In the genomic region with DNA sequence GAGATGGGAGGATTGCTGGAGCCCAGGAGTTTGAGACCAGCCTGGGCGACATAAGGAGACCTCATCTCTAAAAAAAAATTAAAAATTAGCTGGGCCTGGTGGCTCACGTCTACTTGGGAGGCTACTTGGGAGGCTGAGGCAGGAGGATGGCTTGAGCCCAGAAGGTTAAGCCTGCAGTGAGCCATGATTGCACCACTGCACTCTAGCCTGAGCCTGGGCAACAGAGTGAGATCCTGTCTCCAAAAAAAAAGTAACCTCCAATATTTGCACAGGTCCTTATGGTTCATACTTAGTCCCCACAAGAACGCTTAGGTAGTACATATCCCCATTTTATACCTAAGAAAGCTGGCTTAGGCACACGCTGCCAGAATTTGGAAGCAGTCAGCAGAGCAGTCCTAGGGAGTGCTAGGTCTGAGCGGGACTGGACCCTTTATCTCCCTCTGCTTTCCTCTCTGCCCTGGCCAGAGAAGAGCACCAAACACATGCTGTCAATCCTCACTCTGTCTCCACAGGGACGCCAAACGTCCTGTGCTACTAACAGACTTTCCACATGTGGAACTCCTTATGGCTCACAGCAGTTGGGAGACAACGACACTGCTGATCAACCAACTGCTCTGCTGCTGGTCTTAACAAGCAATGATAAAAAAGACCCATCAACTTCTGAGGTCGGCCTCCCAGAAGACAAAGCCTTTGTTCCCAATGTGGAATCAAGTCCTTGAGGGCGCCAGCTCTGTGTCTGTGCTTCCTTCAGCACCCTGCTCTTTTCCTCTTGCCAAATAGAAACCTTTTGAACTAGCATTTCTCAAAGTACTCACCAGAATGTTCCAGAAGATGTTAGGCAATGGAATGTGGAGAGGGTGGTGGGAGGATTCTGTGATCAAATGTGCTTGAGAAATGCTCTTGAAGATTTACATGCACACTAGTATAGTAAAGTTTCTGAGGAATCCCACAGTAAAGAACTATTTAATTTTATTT, we compare ENCODE assay signal across 19 cellular contexts.
DNase-seq lines count a peak whose midpoint lies in the region; ATAC-seq and TF ChIP-seq lines count a peak whose summit lies in the region.
"Had no signal": no experiment of that assay in that cellular context is flagged by ENCODE, and none has a peak within 500 bp of the region (broad histone marks: within the 10 kb centered on the region; RNA-seq: fewer than 3 reads in every experiment).

No MANE protein-coding gene starts in this region.

- CTCF ChIA-PET in CD8-positive, alpha-beta T cell (lab: Charles Lee): no interaction called here

- H3K9me3 ChIP-seq in spleen: peaks cover 0 to 14% (median 7%) of the 10 kb centered on the region in 8 donors
- H3K9me3 ChIP-seq in CD8-positive, alpha-beta T cell (ENCODE audit: low read length): no peaks in the 10 kb centered on the region

- DNase-seq in GM23338 (ENCODE audit: low spot score): no peak
- DNase-seq in left ventricle myocardium superior: peak; percentile 39
- no peak for DNase-seq in spleen
- no peak for DNase-seq in CD8-positive, alpha-beta T cell
- DNase-seq in pons (ENCODE audit: low spot score): no peak
- no peak for DNase-seq in GM13977 (ENCODE audit: low spot score)
- DNase-seq in NCI-H2171 treated with DMSO at 0.1 percent for 48 hours (lab: John Stamatoyannopoulos, UW): no peak
- DNase-seq: activated CD4-positive, CD25-positive, alpha-beta regulatory T cell treated with anti-CD3 and anti-CD28 coated beads, Interleukin-2, amount 50 U/mL, for 72 hours; activated naive CD4-positive, alpha-beta T cell treated with anti-CD3 and anti-CD28 coated beads for 36 hours; activated T-cell treated with anti-CD3 and anti-CD28 coated beads, Interleukin-2, amount 50 U/mL, for 24 hours; aorta; CD8-positive, alpha-beta memory T cell; central memory CD4-positive, alpha-beta T cell; DMS79; HCEC 1CT; NCI-H1417 treated with DMSO at 0.1 percent for 48 hours; NCI-H526 treated with DMSO at 0.1 percent for 48 hours; stimulated activated CD4-positive, alpha-beta T cell treated with anti-CD3 and anti-CD28 coated beads, Interleukin-15, amount 100 ng/mL, for 24 hours had no signal

- WGBS in spleen, 5 donors: 77 to 91% (median 83%) methylated on average over 9 to 10 of the region's 10 CpGs

- H3K79me2 ChIP-seq in GM23338 (replicated peaks; ENCODE audit: insufficient read depth): no peaks in the 10 kb centered on the region

- no peak overlapping the region for H3K27ac ChIP-seq in GM23338 (ENCODE audit: low read depth)
- H3K27ac ChIP-seq in spleen: peak overlapping the region in 7 of 8 donors; percentile 29 to 63 (median 42)
- H3K27ac ChIP-seq in CD8-positive, alpha-beta T cell (ENCODE audit: low read depth, low read length): no peak overlapping the region

- H3K27me3 Mint-ChIP-seq in GM23338 (ENCODE audit: insufficient read depth, low read depth, poor library complexity): peaks cover 1% of the 10 kb centered on the region
- no peaks in the 10 kb centered on the region for H3K27me3 Mint-ChIP-seq in dendritic cell treated with granulocyte-macrophage colony-stimulating factor and Interleukin-4, amounts not matched to agents 40 ng/mL and 50 ng/mL, for 4 days
- peaks cover 2% of the 10 kb centered on the region for H3K27me3 Mint-ChIP-seq in CD8-positive, alpha-beta T cell (ENCODE audit: low read depth)

- no peak overlapping the region for H3K27ac Mint-ChIP-seq in GM23338
- H3K27ac Mint-ChIP-seq in dendritic cell treated with granulocyte-macrophage colony-stimulating factor and Interleukin-4, amounts not matched to agents 40 ng/mL and 50 ng/mL, for 4 days: peak overlapping the region; percentile 84
- no peak overlapping the region for H3K27ac Mint-ChIP-seq in CD8-positive, alpha-beta T cell
- H3K27ac Mint-ChIP-seq: activated naive CD4-positive, alpha-beta T cell treated with anti-CD3 and anti-CD28 coated beads for 36 hours; activated T-cell treated with anti-CD3 and anti-CD28 coated beads, Interleukin-2, amount 50 U/mL, for 24 hours had no signal

- no peak for TF ChIP-seq POLR2A in spleen (IDR thresholded peaks at IDR 0.05)

- H3K9me2 ChIP-seq in GM23338 (ENCODE audit: insufficient read depth): no peaks in the 10 kb centered on the region

- POLR2A ChIA-PET in CD8-positive, alpha-beta T cell (lab: Charles Lee): no interaction called here

- no peaks in the 10 kb centered on the region for H3F3A ChIP-seq in GM23338 (replicated peaks; ENCODE audit: low read depth)

- H3K4me3 Mint-ChIP-seq in GM23338: no peak overlapping the region
- H3K4me3 Mint-ChIP-seq in dendritic cell treated with granulocyte-macrophage colony-stimulating factor and Interleukin-4, amounts not matched to agents 40 ng/mL and 50 ng/mL, for 4 days: no peak overlapping the region
- no peak overlapping the region for H3K4me3 Mint-ChIP-seq in CD8-positive, alpha-beta T cell
- H3K4me3 Mint-ChIP-seq: activated naive CD4-positive, alpha-beta T cell treated with anti-CD3 and anti-CD28 coated beads for 36 hours; activated T-cell treated with anti-CD3 and anti-CD28 coated beads, Interleukin-2, amount 50 U/mL, for 24 hours had no signal

- no peak for TF ChIP-seq CTCF in GM23338 (conservative IDR thresholded peaks at IDR 0.05; ENCODE audit: low read depth in 2 of 2)
- TF ChIP-seq CTCF in spleen (IDR thresholded peaks at IDR 0.05 in 8 of 11, conservative IDR thresholded peaks at IDR 0.05 in 3 of 11): no peak
- TF ChIP-seq CTCF in CD8-positive, alpha-beta T cell (IDR thresholded peaks at IDR 0.05): no peak
- no peak for TF ChIP-seq CTCF in GM13977 (IDR thresholded peaks at IDR 0.05; ENCODE audit: extremely low read depth, insufficient read depth, missing control alignments)

- H3K4me3 ChIP-seq in GM23338 (no peak overlapping the region), spleen (no peak overlapping the region)
- H3K4me3 ChIP-seq in CD8-positive, alpha-beta T cell (ENCODE audit: low read depth, low read length): no peak overlapping the region

- no peaks in the 10 kb centered on the region for H4K20me1 ChIP-seq in GM23338 (replicated peaks; ENCODE audit: insufficient read depth)

- H3K4me1 ChIP-seq in GM23338 (ENCODE audit: insufficient read depth) (peaks cover 3% of the 10 kb centered on the region; the same call in 1 of the 2 replicates), spleen (peaks cover 12 to 48% (median 22%) of the 10 kb centered on the region in 6 donors)
- H3K4me1 ChIP-seq in CD8-positive, alpha-beta T cell (ENCODE audit: insufficient read depth, low read length): no peaks in the 10 kb centered on the region

- peaks cover 6% of the 10 kb centered on the region; the same call in 2 of the 3 replicates for H3K36me3 Mint-ChIP-seq in GM23338 (ENCODE audit: low read depth)
- no peaks in the 10 kb centered on the region for H3K36me3 Mint-ChIP-seq in dendritic cell treated with granulocyte-macrophage colony-stimulating factor and Interleukin-4, amounts not matched to agents 40 ng/mL and 50 ng/mL, for 4 days (ENCODE audit: low read depth)
- no peaks in the 10 kb centered on the region for H3K36me3 Mint-ChIP-seq in CD8-positive, alpha-beta T cell

- H3K36me3 ChIP-seq in GM23338 (ENCODE audit: insufficient read depth) (no peaks in the 10 kb centered on the region), spleen (no peaks in the 10 kb centered on the region)
- no peaks in the 10 kb centered on the region for H3K36me3 ChIP-seq in CD8-positive, alpha-beta T cell (ENCODE audit: insufficient read depth, low read length)

- in situ Hi-C loops in GM13977 (cut with MboI; ENCODE audit: low pct_unique_long_range_greater_than_20kb, low sequenced_read_pairs, unreplicated experiment): no loop called here

- no peak overlapping the region for H3K4me2 ChIP-seq in GM23338

- H3K27me3 ChIP-seq in GM23338 (ENCODE audit: insufficient read depth) (no peaks in the 10 kb centered on the region), spleen (replicated peaks in 1 of 7) (no peaks in the 10 kb centered on the region)
- H3K27me3 ChIP-seq in CD8-positive, alpha-beta T cell (ENCODE audit: insufficient read depth, low read length): no peaks in the 10 kb centered on the region

- H3K9me3 Mint-ChIP-seq in GM23338: peaks cover 3% of the 10 kb centered on the region; the same call in 2 of the 3 replicates
- H3K9me3 Mint-ChIP-seq in dendritic cell treated with granulocyte-macrophage colony-stimulating factor and Interleukin-4, amounts not matched to agents 40 ng/mL and 50 ng/mL, for 4 days: no peaks in the 10 kb centered on the region
- peaks cover 3% of the 10 kb centered on the region for H3K9me3 Mint-ChIP-seq in CD8-positive, alpha-beta T cell

- peaks cover 2% of the 10 kb centered on the region; the same call in 2 of the 3 replicates for H3K4me1 Mint-ChIP-seq in GM23338
- peaks cover 51% of the 10 kb centered on the region for H3K4me1 Mint-ChIP-seq in dendritic cell treated with granulocyte-macrophage colony-stimulating factor and Interleukin-4, amounts not matched to agents 40 ng/mL and 50 ng/mL, for 4 days (ENCODE audit: low read depth)
- peaks cover 14% of the 10 kb centered on the region for H3K4me1 Mint-ChIP-seq in CD8-positive, alpha-beta T cell (ENCODE audit: low read depth)

- ATAC-seq in GM23338: no peak
- ATAC-seq in left ventricle myocardium superior: peak; percentile 90
- no peak for ATAC-seq in CD8-positive, alpha-beta T cell

- intact Hi-C loops in dendritic cell treated with granulocyte-macrophage colony-stimulating factor and Interleukin-4, amounts not matched to agents 40 ng/mL and 50 ng/mL, for 4 days (cut with micrococcal nuclease): no loop called here
- intact Hi-C loops in left ventricle myocardium superior (cut with micrococcal nuclease): no loop called here
- intact Hi-C loops in spleen (cut with DNase I; ENCODE audit: low total_unique reads): no loop called here
- intact Hi-C loops in CD8-positive, alpha-beta T cell (cut with DNase I, micrococcal nuclease): loop anchor here in 1 of 2 experiments (1.0 kb wide), 1 partner anchor 40 kb away; no protein-coding TSS in a partner anchor

- peak overlapping the region; percentile 76; the same call in 1 of the 2 replicates for H2AFZ ChIP-seq in GM23338

TF ChIP-seq in GM23338, 12 proteins besides CTCF, POLR2A, EP300 and RAD21 (continues in another document):
- TF ChIP-seq CREB1 (CRISPR knock-in tag; IDR thresholded peaks at IDR 0.05; ENCODE audit: low read depth) (no peak), EZH2phosphoT487 (IDR thresholded peaks at IDR 0.05; ENCODE audit: unreplicated experiment) (no peak), ZNF331 (CRISPR knock-in tag; IDR thresholded peaks at IDR 0.05; ENCODE audit: low read depth) (no peak), STAT1 (IDR thresholded peaks at IDR 0.05; ENCODE audit: unreplicated experiment) (no peak), POLR2AphosphoS5 (IDR thresholded peaks at IDR 0.05; ENCODE audit: low read depth) (no peak), JUNB (IDR thresholded peaks at IDR 0.05; ENCODE audit: unreplicated experiment) (no peak), EZH2 (IDR thresholded peaks at IDR 0.05; ENCODE audit: low read depth, unreplicated experiment) (no peak), NANOG (IDR thresholded peaks at IDR 0.05; ENCODE audit: borderline replicate concordance) (no peak)

Comparison
In these comparisons a context has a peak if more than half of its experiments do, and no peak if none do; other contexts are left out.
1. H3K27ac ChIP-seq: peak in spleen (7 of 8); none in GM23338 (single experiment) and CD8-positive, alpha-beta T cell (single experiment).